ENCODE assay signal across 1 cellular context in genomic region chr19:34999498-35000337, GRCh38.
TF ChIP-seq lines count a peak whose summit lies in the region.

TSS of gene GRAMD1A (plus strand) at chr19:35000323. CDS start at chr19:35000479, 156 bp downstream.

TF ChIP-seq in HepG2, 621 proteins besides CTCF, POLR2A, EP300 and RAD21 (continued from another document and continues in another):
- no peak for TF ChIP-seq AKNA (CRISPR knock-in tag; IDR thresholded peaks at IDR 0.05; ENCODE audit: borderline replicate concordance)
- TF ChIP-seq PAWR (CRISPR knock-in tag; IDR thresholded peaks at IDR 0.05; ENCODE audit: borderline replicate concordance): no peak
- no peak for TF ChIP-seq MIER3 (CRISPR knock-in tag; IDR thresholded peaks at IDR 0.05; ENCODE audit: borderline replicate concordance)
- no peak for TF ChIP-seq ZBTB1 (CRISPR knock-in tag; IDR thresholded peaks at IDR 0.05; ENCODE audit: borderline replicate concordance)
- TF ChIP-seq SOX5 (CRISPR knock-in tag; IDR thresholded peaks at IDR 0.05; ENCODE audit: borderline replicate concordance): no peak
- no peak for TF ChIP-seq CCAR2 (optimal IDR thresholded peaks at IDR 0.05; ENCODE audit: low read depth, low read length)
- TF ChIP-seq ZNF549 (CRISPR knock-in tag; IDR thresholded peaks at IDR 0.05): no peak
- TF ChIP-seq ZNF558 (CRISPR knock-in tag; IDR thresholded peaks at IDR 0.05; ENCODE audit: borderline replicate concordance): no peak
- no peak for TF ChIP-seq KLF12 (CRISPR knock-in tag; IDR thresholded peaks at IDR 0.05; ENCODE audit: borderline replicate concordance)
- no peak for TF ChIP-seq TBL1XR1 (IDR thresholded peaks at IDR 0.05; ENCODE audit: borderline replicate concordance, low read length, partially characterized antibody)
- TF ChIP-seq SATB2 (CRISPR knock-in tag; IDR thresholded peaks at IDR 0.05): no peak
- TF ChIP-seq ARID4A (CRISPR knock-in tag; IDR thresholded peaks at IDR 0.05; ENCODE audit: borderline replicate concordance): no peak; the same call in 1 of the 2 replicates
- peak; percentile 48; the same call in 1 of the 2 replicates for TF ChIP-seq ZNF878 (CRISPR knock-in tag; IDR thresholded peaks at IDR 0.05)
- no peak for TF ChIP-seq ZBTB44 (CRISPR knock-in tag; IDR thresholded peaks at IDR 0.05)
- TF ChIP-seq IKZF4 (CRISPR knock-in tag; IDR thresholded peaks at IDR 0.05; ENCODE audit: borderline replicate concordance, low read depth, not compliant biosample characterization): no peak
- no peak for TF ChIP-seq ZNF547 (CRISPR knock-in tag; IDR thresholded peaks at IDR 0.05)
- TF ChIP-seq CBX1 (IDR thresholded peaks at IDR 0.05; ENCODE audit: low read depth): no peak
- no peak for TF ChIP-seq BRD4 (CRISPR knock-in tag; IDR thresholded peaks at IDR 0.05)
- TF ChIP-seq ZNF468 (CRISPR knock-in tag; IDR thresholded peaks at IDR 0.05): no peak
- TF ChIP-seq RXRB (CRISPR knock-in tag; IDR thresholded peaks at IDR 0.05; ENCODE audit: borderline replicate concordance): no peak
- no peak for TF ChIP-seq ZFP37 (CRISPR knock-in tag; IDR thresholded peaks at IDR 0.05; ENCODE audit: borderline replicate concordance)
- no peak for TF ChIP-seq KLF6 (CRISPR knock-in tag; IDR thresholded peaks at IDR 0.05)
- peak; percentile 72; the same call in 1 of the 2 replicates for TF ChIP-seq TSC22D2 (CRISPR knock-in tag; IDR thresholded peaks at IDR 0.05; ENCODE audit: borderline replicate concordance)
- peak; percentile 30; the same call in 1 of the 2 replicates for TF ChIP-seq FOXP4 (CRISPR knock-in tag; IDR thresholded peaks at IDR 0.05)
- TF ChIP-seq, protein P1, sequence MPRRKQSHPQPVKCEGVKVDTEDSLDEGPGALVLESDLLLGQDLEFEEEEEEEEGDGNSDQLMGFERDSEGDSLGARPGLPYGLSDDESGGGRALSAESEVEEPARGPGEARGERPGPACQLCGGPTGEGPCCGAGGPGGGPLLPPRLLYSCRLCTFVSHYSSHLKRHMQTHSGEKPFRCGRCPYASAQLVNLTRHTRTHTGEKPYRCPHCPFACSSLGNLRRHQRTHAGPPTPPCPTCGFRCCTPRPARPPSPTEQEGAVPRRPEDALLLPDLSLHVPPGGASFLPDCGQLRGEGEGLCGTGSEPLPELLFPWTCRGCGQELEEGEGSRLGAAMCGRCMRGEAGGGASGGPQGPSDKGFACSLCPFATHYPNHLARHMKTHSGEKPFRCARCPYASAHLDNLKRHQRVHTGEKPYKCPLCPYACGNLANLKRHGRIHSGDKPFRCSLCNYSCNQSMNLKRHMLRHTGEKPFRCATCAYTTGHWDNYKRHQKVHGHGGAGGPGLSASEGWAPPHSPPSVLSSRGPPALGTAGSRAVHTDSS (CRISPR knock-in tag; conservative IDR thresholded peaks at IDR 0.05): no peak
- TF ChIP-seq, protein P2, sequence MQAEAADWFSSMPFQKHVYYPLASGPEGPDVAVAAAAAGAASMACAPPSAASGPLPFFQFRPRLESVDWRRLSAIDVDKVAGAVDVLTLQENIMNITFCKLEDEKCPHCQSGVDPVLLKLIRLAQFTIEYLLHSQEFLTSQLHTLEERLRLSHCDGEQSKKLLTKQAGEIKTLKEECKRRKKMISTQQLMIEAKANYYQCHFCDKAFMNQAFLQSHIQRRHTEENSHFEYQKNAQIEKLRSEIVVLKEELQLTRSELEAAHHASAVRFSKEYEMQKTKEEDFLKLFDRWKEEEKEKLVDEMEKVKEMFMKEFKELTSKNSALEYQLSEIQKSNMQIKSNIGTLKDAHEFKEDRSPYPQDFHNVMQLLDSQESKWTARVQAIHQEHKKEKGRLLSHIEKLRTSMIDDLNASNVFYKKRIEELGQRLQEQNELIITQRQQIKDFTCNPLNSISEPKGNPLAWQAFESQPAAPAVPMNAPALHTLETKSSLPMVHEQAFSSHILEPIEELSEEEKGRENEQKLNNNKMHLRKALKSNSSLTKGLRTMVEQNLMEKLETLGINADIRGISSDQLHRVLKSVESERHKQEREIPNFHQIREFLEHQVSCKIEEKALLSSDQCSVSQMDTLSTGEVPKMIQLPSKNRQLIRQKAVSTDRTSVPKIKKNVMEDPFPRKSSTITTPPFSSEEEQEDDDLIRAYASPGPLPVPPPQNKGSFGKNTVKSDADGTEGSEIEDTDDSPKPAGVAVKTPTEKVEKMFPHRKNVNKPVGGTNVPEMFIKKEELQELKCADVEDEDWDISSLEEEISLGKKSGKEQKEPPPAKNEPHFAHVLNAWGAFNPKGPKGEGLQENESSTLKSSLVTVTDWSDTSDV (CRISPR knock-in tag; IDR thresholded peaks at IDR 0.05): no peak
- peak; percentile 52 for TF ChIP-seq AGO2 (optimal IDR thresholded peaks at IDR 0.05; ENCODE audit: low read depth, low read length)
- no peak for TF ChIP-seq ZNF577 (CRISPR knock-in tag; IDR thresholded peaks at IDR 0.05; ENCODE audit: borderline replicate concordance, low read depth)
- TF ChIP-seq ZNF30 (CRISPR knock-in tag; IDR thresholded peaks at IDR 0.05): no peak
- TF ChIP-seq ZFP82 (CRISPR knock-in tag; IDR thresholded peaks at IDR 0.05; ENCODE audit: borderline replicate concordance): no peak
- no peak for TF ChIP-seq NFE2L1 (CRISPR knock-in tag; IDR thresholded peaks at IDR 0.05; ENCODE audit: borderline replicate concordance)
- TF ChIP-seq PITX1 (CRISPR knock-in tag; IDR thresholded peaks at IDR 0.05): no peak
- no peak for TF ChIP-seq TBX3 (IDR thresholded peaks at IDR 0.05; ENCODE audit: borderline replicate concordance)
- TF ChIP-seq MYC (CRISPR knock-in tag; IDR thresholded peaks at IDR 0.05; ENCODE audit: borderline replicate concordance): 0 out of 2 replicates have a peak, but pooled peaks have one; percentile 0
- TF ChIP-seq, protein P3, sequence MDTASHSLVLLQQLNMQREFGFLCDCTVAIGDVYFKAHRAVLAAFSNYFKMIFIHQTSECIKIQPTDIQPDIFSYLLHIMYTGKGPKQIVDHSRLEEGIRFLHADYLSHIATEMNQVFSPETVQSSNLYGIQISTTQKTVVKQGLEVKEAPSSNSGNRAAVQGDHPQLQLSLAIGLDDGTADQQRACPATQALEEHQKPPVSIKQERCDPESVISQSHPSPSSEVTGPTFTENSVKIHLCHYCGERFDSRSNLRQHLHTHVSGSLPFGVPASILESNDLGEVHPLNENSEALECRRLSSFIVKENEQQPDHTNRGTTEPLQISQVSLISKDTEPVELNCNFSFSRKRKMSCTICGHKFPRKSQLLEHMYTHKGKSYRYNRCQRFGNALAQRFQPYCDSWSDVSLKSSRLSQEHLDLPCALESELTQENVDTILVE (CRISPR knock-in tag; IDR thresholded peaks at IDR 0.05): no peak; the same call in 1 of the 2 replicates
- TF ChIP-seq ZSCAN29 (CRISPR knock-in tag; conservative IDR thresholded peaks at IDR 0.05): peak; percentile 70
- TF ChIP-seq ZNF788 (CRISPR knock-in tag; IDR thresholded peaks at IDR 0.05; ENCODE audit: borderline replicate concordance): no peak
- TF ChIP-seq CBFB (CRISPR knock-in tag; IDR thresholded peaks at IDR 0.05): no peak
- TF ChIP-seq ZNF326 (CRISPR knock-in tag; IDR thresholded peaks at IDR 0.05; ENCODE audit: borderline replicate concordance): no peak
- peak; percentile 15; the same call in 1 of the 2 replicates for TF ChIP-seq ZMAT3 (CRISPR knock-in tag; conservative IDR thresholded peaks at IDR 0.05)
- no peak for TF ChIP-seq TCF7 (IDR thresholded peaks at IDR 0.05; ENCODE audit: low read depth)
- TF ChIP-seq ZNF572 (CRISPR knock-in tag; IDR thresholded peaks at IDR 0.05): no peak
- TF ChIP-seq ARHGAP35 (CRISPR knock-in tag; IDR thresholded peaks at IDR 0.05; ENCODE audit: borderline replicate concordance): peak; percentile 37; the same call in 1 of the 2 replicates
- TF ChIP-seq BHLHE40 (IDR thresholded peaks at IDR 0.05; ENCODE audit: low read length): no peak
- 0 out of 2 replicates have a peak, but pooled peaks have one; percentile 56 for TF ChIP-seq ZNF557 (CRISPR knock-in tag; IDR thresholded peaks at IDR 0.05)
- TF ChIP-seq MEF2D (CRISPR knock-in tag; IDR thresholded peaks at IDR 0.05): no peak
- TF ChIP-seq FOXM1 (CRISPR knock-in tag; IDR thresholded peaks at IDR 0.05): no peak
- no peak for TF ChIP-seq REL (CRISPR knock-in tag; conservative IDR thresholded peaks at IDR 0.05)
- peak; percentile 59 for TF ChIP-seq TEAD3 (CRISPR knock-in tag; optimal IDR thresholded peaks at IDR 0.05; ENCODE audit: borderline replicate concordance)
- no peak for TF ChIP-seq ZNF841 (CRISPR knock-in tag; IDR thresholded peaks at IDR 0.05; ENCODE audit: borderline replicate concordance)
